ENCODE assay signal across 22 cellular contexts in the genomic region with DNA sequence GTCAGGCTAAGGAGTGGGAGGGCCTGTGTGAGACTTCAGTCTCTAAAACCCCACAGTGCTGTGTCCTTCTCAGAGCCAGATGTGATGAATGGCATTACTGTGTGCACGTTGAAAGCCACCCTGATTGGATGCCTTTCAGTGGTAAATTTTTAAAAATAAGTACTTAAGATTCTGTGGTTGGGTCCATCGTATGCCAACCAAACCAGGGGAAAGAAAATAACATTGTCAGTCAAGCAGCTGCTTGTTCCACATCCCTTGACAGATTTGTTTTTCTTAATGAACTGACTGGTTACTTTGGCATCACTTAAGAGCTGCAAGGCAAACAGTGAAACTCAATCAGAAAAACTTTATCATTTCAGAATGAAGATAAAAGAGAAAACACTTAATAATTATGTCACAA.
"Had no signal": no experiment of that assay in that cellular context is flagged by ENCODE, and none has a peak within 500 bp of the region (broad histone marks: within the 10 kb centered on the region; RNA-seq: fewer than 3 reads in every experiment).

No MANE protein-coding gene starts in this region.

- DNase-seq: Kasumi-1, MV-4-11, NCI-H1048, NCI-H1105, NCI-H1417, NCI-H1436 treated with DMSO at 0.1 percent for 48 hours, NCI-H1694, NCI-H187 treated with DMSO at 0.1 percent for 48 hours, NCI-H2029 treated with DMSO at 0.1 percent for 48 hours, NCI-H2107, NCI-H2227 treated with DMSO at 0.1 percent for 48 hours, NCI-H524, NCI-H526 treated with DMSO at 0.1 percent for 48 hours, NCI-H748 treated with DMSO at 0.1 percent for 48 hours, Right ventricle myocardium superior, RPMI8226, SIG-M5 had no signal

- H3K27ac ChIP-seq: HL-60, KMS-11, SJSA1 had no signal

- H3K9ac ChIP-seq: KMS-11 had no signal

- H3K27me3 Mint-ChIP-seq: IgD-negative memory B cell had no signal

- H3K4me3 ChIP-seq: K562, SJSA1 had no signal

- H3K4me2 ChIP-seq: KMS-11 had no signal

- H3K36me3 ChIP-seq: SJSA1 had no signal

- H3K4me1 Mint-ChIP-seq: IgD-negative memory B cell had no signal

- H3K4me3 Mint-ChIP-seq: IgD-negative memory B cell had no signal

- H3K27ac Mint-ChIP-seq: IgD-negative memory B cell had no signal

- H3K27me3 ChIP-seq: SJSA1 had no signal

- H3K36me3 Mint-ChIP-seq: IgD-negative memory B cell had no signal

- H3K9me3 ChIP-seq: SJSA1 had no signal

- ATAC-seq: K562 had no signal
